ENCODE assay signal across 26 cellular contexts in the genomic region with DNA sequence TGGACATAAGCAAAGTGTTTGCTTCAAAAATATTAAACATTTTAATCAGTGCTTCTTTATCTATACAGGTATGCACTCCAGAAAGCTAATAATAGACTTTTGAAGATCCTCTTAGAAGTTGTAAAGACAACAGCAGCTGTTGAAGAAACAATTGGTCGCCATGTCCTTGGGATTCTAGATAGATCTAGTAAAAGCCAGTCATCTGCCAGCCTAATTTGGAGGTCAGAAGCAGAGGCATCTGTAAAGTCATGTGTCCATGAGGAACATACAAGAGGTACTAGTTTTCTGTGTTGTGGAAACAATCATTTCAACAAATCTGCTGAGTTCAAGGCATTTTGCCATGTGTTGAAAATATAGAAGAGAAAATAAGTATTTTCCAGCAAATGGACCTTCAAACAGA.
A peak's percentile ranks its signal among the peaks of the same experiment; 100 is the strongest.
DNase-seq lines count a peak whose midpoint lies in the region; ATAC-seq and TF ChIP-seq lines count a peak whose summit lies in the region.
"Had no signal": no experiment of that assay in that cellular context is flagged by ENCODE, and none has a peak within 500 bp of the region (broad histone marks: within the 10 kb centered on the region; RNA-seq: fewer than 3 reads in every experiment).

No MANE protein-coding gene starts in this region.

- intact Hi-C loops in left ventricle myocardium inferior (cut with micrococcal nuclease) (no loop called here), right cardiac atrium (cut with DNase I) (no loop called here), testis (cut with DNase I; ENCODE audit: low total_unique reads) (no loop called here)

- H3K27me3 ChIP-seq in left ventricle myocardium inferior (ENCODE audit: low read depth) (no peaks in the 10 kb centered on the region), right cardiac atrium (ENCODE audit: control insufficient read depth, insufficient read depth) (no peaks in the 10 kb centered on the region), hepatocyte (no peaks in the 10 kb centered on the region), testis (no peaks in the 10 kb centered on the region)

- H3K4me3 Mint-ChIP-seq in type B pancreatic cell = no peak overlapping the region
- H3K4me3 Mint-ChIP-seq: B cell; CD8-positive, alpha-beta T cell; IgD-negative memory B cell had no signal

- no peak overlapping the region for H3K4me2 ChIP-seq in hepatocyte
- H3K4me2 ChIP-seq: KMS-11 had no signal

- no peaks in the 10 kb centered on the region for H3K79me2 ChIP-seq in hepatocyte

- H3K4me1 ChIP-seq in left ventricle myocardium inferior (peaks cover 27% of the 10 kb centered on the region), right cardiac atrium (ENCODE audit: control insufficient read depth, insufficient read depth, low read length) (no peaks in the 10 kb centered on the region), hepatocyte (ENCODE audit: insufficient read depth) (peaks cover 4% of the 10 kb centered on the region), testis (peaks cover 10% of the 10 kb centered on the region)

- no peak overlapping the region for H3K4me3 ChIP-seq in left ventricle myocardium inferior
- no peak overlapping the region for H3K4me3 ChIP-seq in right cardiac atrium (ENCODE audit: low read length)
- H3K4me3 ChIP-seq in hepatocyte = no peak overlapping the region
- H3K4me3 ChIP-seq in testis = no peak overlapping the region

- TF ChIP-seq POLR2A in testis (IDR thresholded peaks at IDR 0.05) = no peak

- H3K4me1 Mint-ChIP-seq in type B pancreatic cell (ENCODE audit: unreplicated experiment) = peaks cover 7% of the 10 kb centered on the region
- H3K4me1 Mint-ChIP-seq: B cell, IgD-negative memory B cell had no signal

- H3K36me3 ChIP-seq in left ventricle myocardium inferior = peaks cover 69% of the 10 kb centered on the region
- no peaks in the 10 kb centered on the region for H3K36me3 ChIP-seq in hepatocyte (replicated peaks; ENCODE audit: insufficient read depth, low read depth)
- H3K36me3 ChIP-seq in testis (ENCODE audit: low read depth, missing control alignments) = no peaks in the 10 kb centered on the region

- H3K27ac ChIP-seq in left ventricle myocardium inferior (replicated peaks) (peak overlapping the region; percentile 82), right cardiac atrium (ENCODE audit: low read length) (no peak overlapping the region), hepatocyte (no peak overlapping the region), testis (no peak overlapping the region)
- H3K27ac ChIP-seq: C4-2B, HL-60, KMS-11 had no signal

- 93% methylated on average over 1 of the region's 1 CpG for WGBS in right cardiac atrium
- WGBS in hepatocyte (ENCODE audit: low lambda C conversion rate, missing lambda C conversion rate) = 97% methylated on average over 1 of the region's 1 CpG
- 71 to 95% methylated on average over 1 of the region's 1 CpG for WGBS in testis, 2 donors

- H4K20me1 ChIP-seq in hepatocyte (ENCODE audit: insufficient read depth, poor library complexity, severe bottlenecking) = no peaks in the 10 kb centered on the region

- no peaks in the 10 kb centered on the region for H3K9me3 Mint-ChIP-seq in type B pancreatic cell
- H3K9me3 Mint-ChIP-seq: CD8-positive, alpha-beta T cell; IgD-negative memory B cell had no signal

- ATAC-seq in right cardiac atrium = no peak
- ATAC-seq: CD8-positive, alpha-beta T cell; HCT116 had no signal

- no peaks in the 10 kb centered on the region for H3K9me2 ChIP-seq in hepatocyte (replicated peaks; ENCODE audit: insufficient read depth)

- H2AFZ ChIP-seq in hepatocyte = no peak overlapping the region

- peaks cover 30% of the 10 kb centered on the region for H3K36me3 Mint-ChIP-seq in type B pancreatic cell

- H3K27ac Mint-ChIP-seq in type B pancreatic cell = peak overlapping the region; percentile 16
- H3K27ac Mint-ChIP-seq: B cell; CD8-positive, alpha-beta T cell; IgD-negative memory B cell had no signal

- no peak for TF ChIP-seq CTCF in left ventricle myocardium inferior (IDR thresholded peaks at IDR 0.05; ENCODE audit: borderline replicate concordance)
- TF ChIP-seq CTCF in type B pancreatic cell (conservative IDR thresholded peaks at IDR 0.05) = no peak
- no peak for TF ChIP-seq CTCF in hepatocyte (IDR thresholded peaks at IDR 0.05; ENCODE audit: poor library complexity)
- no peak for TF ChIP-seq CTCF in testis (IDR thresholded peaks at IDR 0.05)

- no peaks in the 10 kb centered on the region for H3K27me3 Mint-ChIP-seq in type B pancreatic cell
- H3K27me3 Mint-ChIP-seq: B cell, IgD-negative memory B cell had no signal

- H3K9me3 ChIP-seq in left ventricle myocardium inferior (replicated peaks) (no peaks in the 10 kb centered on the region), right cardiac atrium (ENCODE audit: control insufficient read depth, low read length) (no peaks in the 10 kb centered on the region), hepatocyte (ENCODE audit: low read depth) (no peaks in the 10 kb centered on the region), testis (no peaks in the 10 kb centered on the region)

- DNase-seq in left ventricle myocardium inferior (no peak), right cardiac atrium (no peak), NCI-H82 (lab: John Stamatoyannopoulos, UW) (peak; percentile 79), myocyte (ENCODE audit: low read depth) (peak; percentile 77), type B pancreatic cell (ENCODE audit: extremely low spot score, unreplicated experiment) (no peak), hepatocyte (ENCODE audit: low spot score) (no peak), testis (no peak)
- DNase-seq: CD8-positive, alpha-beta T cell; DMS79 treated with DMSO at 0.1 percent for 48 hours; GF-D8; GOT3; MV-4-11; NCI-H1105; NCI-H1436 treated with DMSO at 0.1 percent for 48 hours; NCI-H187 treated with DMSO at 0.1 percent for 48 hours; NCI-H446; NCI-H524 treated with DMSO at 0.1 percent for 48 hours; NCI-H774; RPMI8226; SHP77 treated with DMSO at 0.1 percent for 48 hours had no signal

Comparison
In these comparisons a context has a peak if more than half of its experiments do, and no peak if none do; other contexts are left out.
1. DNase-seq: peak in NCI-H82 (single experiment) and myocyte (single experiment); none in left ventricle myocardium inferior (single experiment), right cardiac atrium (0 of 3), type B pancreatic cell (single experiment), hepatocyte (single experiment) and testis (single experiment).